In genomic region chrX:57905141-57905540, GRCh38 we compare ENCODE assay signal across 13 cellular contexts. TPM values are rescaled to one million over a fixed set of nuclear protein-coding genes. Genes with fewer than 3 reads are reported as not detected.
DNase-seq lines count a peak whose midpoint lies in the region; ATAC-seq and TF ChIP-seq lines count a peak whose summit lies in the region.
"Had no signal": no experiment of that assay in that cellular context is flagged by ENCODE, and none has a peak within 500 bp of the region (broad histone marks: within the 10 kb centered on the region; RNA-seq: fewer than 3 reads in every experiment).

No MANE protein-coding gene starts in this region.

- H3K27ac Mint-ChIP-seq in activated naive CD4-positive, alpha-beta T cell treated with anti-CD3 and anti-CD28 coated beads, Interleukin-2, amount 10 ng/mL, durations not matched to agents 7 days and 5 days: no peak overlapping the region
- no peak overlapping the region for H3K27ac Mint-ChIP-seq in activated naive CD4-positive, alpha-beta T cell treated with anti-CD3 and anti-CD28 coated beads for 36 hours
- peak overlapping the region; percentile 25 for H3K27ac Mint-ChIP-seq in activated naive CD8-positive, alpha-beta T cell treated with anti-CD3 and anti-CD28 coated beads for 36 hours
- H3K27ac Mint-ChIP-seq in type B pancreatic cell: no peak overlapping the region
- H3K27ac Mint-ChIP-seq: stimulated activated memory B cell treated with anti-CD40 and anti-IgM and Interleukin-4, amounts not matched to agents 10 μg/mL and 1 μg/mL and 100 μg/mL, for 72 hours had no signal

- ATAC-seq in GM19455 (IDR thresholded peaks at IDR 0.05; ENCODE audit: unreplicated experiment): no peak
- ATAC-seq: HCT116; mucosa of descending colon; stimulated activated memory B cell treated with anti-CD40 and anti-IgM and Interleukin-4, amounts not matched to agents 10 μg/mL and 1 μg/mL and 100 μg/mL, for 72 hours had no signal

- H3K9me3 Mint-ChIP-seq in activated naive CD4-positive, alpha-beta T cell treated with anti-CD3 and anti-CD28 coated beads, Interleukin-2, amount 10 ng/mL, durations not matched to agents 7 days and 5 days: no peaks in the 10 kb centered on the region
- peaks cover 6% of the 10 kb centered on the region for H3K9me3 Mint-ChIP-seq in activated naive CD4-positive, alpha-beta T cell treated with anti-CD3 and anti-CD28 coated beads for 36 hours
- H3K9me3 Mint-ChIP-seq in activated naive CD8-positive, alpha-beta T cell treated with anti-CD3 and anti-CD28 coated beads for 36 hours: no peaks in the 10 kb centered on the region
- no peaks in the 10 kb centered on the region for H3K9me3 Mint-ChIP-seq in type B pancreatic cell
- H3K9me3 Mint-ChIP-seq: stimulated activated memory B cell treated with anti-CD40 and anti-IgM and Interleukin-4, amounts not matched to agents 10 μg/mL and 1 μg/mL and 100 μg/mL, for 72 hours had no signal

- peak overlapping the region in 1 of 4 donors; percentile 15 for H3K4me3 ChIP-seq in tibial nerve
- H3K4me3 ChIP-seq: mucosa of descending colon had no signal

- H3K27me3 Mint-ChIP-seq in activated naive CD4-positive, alpha-beta T cell treated with anti-CD3 and anti-CD28 coated beads, Interleukin-2, amount 10 ng/mL, durations not matched to agents 7 days and 5 days: no peaks in the 10 kb centered on the region
- no peaks in the 10 kb centered on the region for H3K27me3 Mint-ChIP-seq in activated naive CD4-positive, alpha-beta T cell treated with anti-CD3 and anti-CD28 coated beads for 36 hours (ENCODE audit: low read depth)
- no peaks in the 10 kb centered on the region for H3K27me3 Mint-ChIP-seq in activated naive CD8-positive, alpha-beta T cell treated with anti-CD3 and anti-CD28 coated beads for 36 hours
- no peaks in the 10 kb centered on the region for H3K27me3 Mint-ChIP-seq in type B pancreatic cell
- H3K27me3 Mint-ChIP-seq: stimulated activated memory B cell treated with anti-CD40 and anti-IgM and Interleukin-4, amounts not matched to agents 10 μg/mL and 1 μg/mL and 100 μg/mL, for 72 hours had no signal

- H3K9me3 ChIP-seq in tibial nerve: no peaks in the 10 kb centered on the region
- H3K9me3 ChIP-seq: mucosa of descending colon had no signal

- peaks cover 17% of the 10 kb centered on the region for H3K4me1 Mint-ChIP-seq in activated naive CD4-positive, alpha-beta T cell treated with anti-CD3 and anti-CD28 coated beads, Interleukin-2, amount 10 ng/mL, durations not matched to agents 7 days and 5 days
- H3K4me1 Mint-ChIP-seq in activated naive CD4-positive, alpha-beta T cell treated with anti-CD3 and anti-CD28 coated beads for 36 hours (ENCODE audit: low read depth): peaks cover 20% of the 10 kb centered on the region
- H3K4me1 Mint-ChIP-seq in activated naive CD8-positive, alpha-beta T cell treated with anti-CD3 and anti-CD28 coated beads for 36 hours: peaks cover 25% of the 10 kb centered on the region
- H3K4me1 Mint-ChIP-seq in type B pancreatic cell (ENCODE audit: unreplicated experiment): no peaks in the 10 kb centered on the region

- H3K4me3 Mint-ChIP-seq in activated naive CD4-positive, alpha-beta T cell treated with anti-CD3 and anti-CD28 coated beads, Interleukin-2, amount 10 ng/mL, durations not matched to agents 7 days and 5 days: peak overlapping the region; percentile 26
- H3K4me3 Mint-ChIP-seq in activated naive CD4-positive, alpha-beta T cell treated with anti-CD3 and anti-CD28 coated beads for 36 hours: no peak overlapping the region
- no peak overlapping the region for H3K4me3 Mint-ChIP-seq in activated naive CD8-positive, alpha-beta T cell treated with anti-CD3 and anti-CD28 coated beads for 36 hours
- H3K4me3 Mint-ChIP-seq in type B pancreatic cell: no peak overlapping the region
- H3K4me3 Mint-ChIP-seq: stimulated activated memory B cell treated with anti-CD40 and anti-IgM and Interleukin-4, amounts not matched to agents 10 μg/mL and 1 μg/mL and 100 μg/mL, for 72 hours had no signal

- no peak for DNase-seq in activated naive CD4-positive, alpha-beta T cell treated with anti-CD3 and anti-CD28 coated beads, Interleukin-2, amount 10 ng/mL, durations not matched to agents 7 days and 5 days
- no peak for DNase-seq in activated naive CD4-positive, alpha-beta T cell treated with anti-CD3 and anti-CD28 coated beads for 36 hours
- DNase-seq in activated naive CD8-positive, alpha-beta T cell treated with anti-CD3 and anti-CD28 coated beads for 36 hours: no peak
- DNase-seq in inferior parietal cortex (ENCODE audit: extremely low spot score): peak; percentile 4
- no peak for DNase-seq in tibial nerve (ENCODE audit: low spot score in 2 of 2)
- DNase-seq in type B pancreatic cell (ENCODE audit: extremely low spot score, unreplicated experiment): no peak
- no peak for DNase-seq in SK-N-DZ (ENCODE audit: low spot score)
- DNase-seq: AML-193, mucosa of descending colon, NCI-H446 treated with DMSO at 0.1 percent for 48 hours had no signal

- CTCF ChIA-PET in activated naive CD4-positive, alpha-beta T cell treated with anti-CD3 and anti-CD28 coated beads, Interleukin-2, amount 10 ng/mL, durations not matched to agents 7 days and 5 days (lab: Charles Lee): interaction anchor here (1.1 kb wide), 1 partner anchor 11 kb away, joined by 3 read pairs; no protein-coding TSS in a partner anchor
- CTCF ChIA-PET in activated naive CD4-positive, alpha-beta T cell treated with anti-CD3 and anti-CD28 coated beads for 36 hours (lab: Charles Lee): no interaction called here

- TF ChIP-seq CTCF in tibial nerve (IDR thresholded peaks at IDR 0.05) (no peak), type B pancreatic cell (conservative IDR thresholded peaks at IDR 0.05) (no peak)

- WGBS in tibial nerve, 2 donors: 6 to 31% methylated on average over 2 of the region's 2 CpGs

- TF ChIP-seq POLR2A in tibial nerve (IDR thresholded peaks at IDR 0.05): no peak

- intact Hi-C loops in activated naive CD4-positive, alpha-beta T cell treated with anti-CD3 and anti-CD28 coated beads for 36 hours (cut with micrococcal nuclease): no loop called here

- no peak for TF ChIP-seq EP300 in tibial nerve (IDR thresholded peaks at IDR 0.05)

- peak overlapping the region; percentile 4 to 73 (median 48) for H3K27ac ChIP-seq in tibial nerve

- H3K36me3 ChIP-seq in tibial nerve: no peaks in the 10 kb centered on the region

- H3K36me3 Mint-ChIP-seq in activated naive CD4-positive, alpha-beta T cell treated with anti-CD3 and anti-CD28 coated beads, Interleukin-2, amount 10 ng/mL, durations not matched to agents 7 days and 5 days: peaks cover 14% of the 10 kb centered on the region
- peaks cover 16% of the 10 kb centered on the region for H3K36me3 Mint-ChIP-seq in activated naive CD4-positive, alpha-beta T cell treated with anti-CD3 and anti-CD28 coated beads for 36 hours (ENCODE audit: low read depth)
- peaks cover 25% of the 10 kb centered on the region for H3K36me3 Mint-ChIP-seq in activated naive CD8-positive, alpha-beta T cell treated with anti-CD3 and anti-CD28 coated beads for 36 hours
- H3K36me3 Mint-ChIP-seq in type B pancreatic cell: no peaks in the 10 kb centered on the region

- no peaks in the 10 kb centered on the region for H3K27me3 ChIP-seq in tibial nerve

- H3K4me1 ChIP-seq in tibial nerve: peaks cover 0 to 31% (median 2%) of the 10 kb centered on the region in 4 donors

RNA-seq across cellular contexts. Expression of gene ZXDA, which starts 5.1 kb away (rescaled TPM):
- total RNA-seq in activated naive CD4-positive, alpha-beta T cell treated with anti-CD3 and anti-CD28 coated beads for 36 hours: 1 to 10 TPM; 2.0 to 2.4 TPM
- total RNA-seq in activated naive CD8-positive, alpha-beta T cell treated with anti-CD3 and anti-CD28 coated beads for 36 hours: 1 to 10 TPM; 3.7 TPM
- total RNA-seq in tibial nerve (10 to 100 TPM; 11.4 to 14.3 (median 13.0) TPM), type B pancreatic cell (ENCODE audit: low replicate concordance) (3.5 TPM in 1 of 2 replicates, not detected in the other)
- polyA plus RNA-seq in SK-N-DZ (2014; cell fraction: cytosol; rRNA removed): 1.5 and 1.7 TPM in 2 replicates
- polyA plus RNA-seq in SK-N-DZ (2014; cell fraction: nucleus; rRNA removed): 1.2 and 1.4 TPM in 2 replicates
